Comparison of ENCODE assay signal across 37 cellular contexts in genomic region chrX:155865193-155865592, GRCh38.
"Had no signal": no experiment of that assay in that cellular context is flagged by ENCODE, and none has a peak within 500 bp of the region (broad histone marks: within the 10 kb centered on the region; RNA-seq: fewer than 3 reads in every experiment).

No MANE protein-coding gene starts in this region.

- H3K27ac Mint-ChIP-seq: activated B cell treated with CpG ODN at 0.5 μM for 24 hours; activated CD4-positive, alpha-beta memory T cell treated with anti-CD3 and anti-CD28 coated beads for 36 hours; activated CD4-positive, alpha-beta T cell treated with anti-CD3 and anti-CD28 coated beads, Interleukin-2, amount 10 ng/mL, durations not matched to agents 24 days and 14 days; activated CD8-positive, alpha-beta T cell treated with anti-CD3 and anti-CD28 coated beads for 36 hours; activated naive CD4-positive, alpha-beta T cell treated with anti-CD3 and anti-CD28 coated beads for 36 hours; activated naive CD4-positive, alpha-beta T cell treated with anti-CD3 and anti-CD28 coated beads, Interleukin-2, amount 50 U/mL, for 72 hours; activated naive CD8-positive, alpha-beta T cell treated with anti-CD3 and anti-CD28 coated beads for 36 hours; activated T-cell treated with anti-CD3 and anti-CD28 coated beads, Interleukin-2, amount 50 U/mL, for 72 hours; activated T-helper 1 cell treated with anti-CD3 and anti-CD28 coated beads, Interleukin-12 subunit alpha, Interleukin-12 subunit beta, Interleukin-2, Interleukin-4 antibody, amounts not matched to agents 30 ng/mL and 10 ng/mL and 1 ng/mL, durations not matched to agents 14 hours and 24 hours and 36 hours; activated T-helper 17 cell treated with anti-CD3 and anti-CD28 coated beads, Interleukin-2, amount 50 U/mL, for 72 hours; T-helper 1 cell treated with Interleukin-12 subunit alpha and Interleukin-12 subunit beta and Interleukin-4 antibody, amounts not matched to agents 30 μg/mL and 1 μg/mL, for 36 hours; T-helper 2 cell treated with Interferon-gamma antibody and Interleukin-4, amounts not matched to agents 5 μg/mL and 100 μg/mL, for 36 hours had no signal

- H3K27me3 ChIP-seq: adrenal gland, body of pancreas, brain microvascular endothelial cell, breast epithelium had no signal

- H3K4me3 Mint-ChIP-seq: activated B cell treated with CpG ODN at 0.5 μM for 24 hours; activated CD4-positive, alpha-beta memory T cell treated with anti-CD3 and anti-CD28 coated beads for 36 hours; activated CD4-positive, alpha-beta T cell treated with anti-CD3 and anti-CD28 coated beads, Interleukin-2, amount 10 ng/mL, durations not matched to agents 24 days and 14 days; activated CD8-positive, alpha-beta T cell treated with anti-CD3 and anti-CD28 coated beads for 36 hours; activated naive CD4-positive, alpha-beta T cell treated with anti-CD3 and anti-CD28 coated beads for 36 hours; activated naive CD8-positive, alpha-beta T cell treated with anti-CD3 and anti-CD28 coated beads for 36 hours; activated T-cell treated with anti-CD3 and anti-CD28 coated beads, Interleukin-2, amount 50 U/mL, for 4 hours; activated T-cell treated with anti-CD3 and anti-CD28 coated beads, Interleukin-2, amount 50 U/mL, for 72 hours; activated T-helper 1 cell treated with anti-CD3 and anti-CD28 coated beads, Interleukin-12 subunit alpha, Interleukin-12 subunit beta, Interleukin-2, Interleukin-4 antibody, amounts not matched to agents 30 ng/mL and 10 ng/mL and 1 ng/mL, durations not matched to agents 14 hours and 24 hours and 36 hours; activated T-helper 17 cell treated with anti-CD3 and anti-CD28 coated beads, Interleukin-2, amount 50 U/mL, for 72 hours; T-helper 1 cell treated with Interleukin-12 subunit alpha and Interleukin-12 subunit beta and Interleukin-4 antibody, amounts not matched to agents 30 μg/mL and 1 μg/mL, for 36 hours; T-helper 2 cell treated with Interferon-gamma antibody and Interleukin-4, amounts not matched to agents 5 μg/mL and 100 μg/mL, for 36 hours had no signal

- H3K36me3 Mint-ChIP-seq: activated naive CD8-positive, alpha-beta T cell treated with anti-CD3 and anti-CD28 coated beads for 36 hours had no signal

- H3K36me3 ChIP-seq: adrenal gland, brain microvascular endothelial cell, breast epithelium had no signal

- H3K4me1 ChIP-seq: adrenal gland, body of pancreas, breast epithelium had no signal

- H3K4me1 Mint-ChIP-seq: activated B cell treated with CpG ODN at 0.5 μM for 24 hours; activated naive CD8-positive, alpha-beta T cell treated with anti-CD3 and anti-CD28 coated beads for 36 hours; activated T-helper 17 cell treated with anti-CD3 and anti-CD28 coated beads, Interleukin-2, amount 50 U/mL, for 72 hours had no signal

- FAIRE-seq: astrocyte, TTC549 had no signal

- ATAC-seq: activated CD8-positive, alpha-beta T cell treated with anti-CD3 and anti-CD28 coated beads for 36 hours; activated naive CD4-positive, alpha-beta T cell treated with anti-CD3 and anti-CD28 coated beads, Interleukin-2, amount 50 U/mL, for 72 hours; activated T-cell treated with anti-CD3 and anti-CD28 coated beads, Interleukin-2, amount 50 U/mL, for 4 hours; activated T-cell treated with anti-CD3 and anti-CD28 coated beads, Interleukin-2, amount 50 U/mL, for 72 hours; activated T-helper 17 cell treated with anti-CD3 and anti-CD28 coated beads, Interleukin-2, amount 50 U/mL, for 72 hours; body of pancreas had no signal

- H3K27ac ChIP-seq: adrenal gland, body of pancreas, brain microvascular endothelial cell, breast epithelium, VCaP had no signal

- H3K4me3 ChIP-seq: adrenal gland, body of pancreas, breast epithelium had no signal

- H3K9me3 ChIP-seq: adrenal gland, body of pancreas, breast epithelium had no signal

- DNase-seq: activated B cell treated with CpG ODN at 0.5 μM for 24 hours; activated CD4-positive, alpha-beta memory T cell treated with anti-CD3 and anti-CD28 coated beads for 36 hours; activated CD4-positive, alpha-beta T cell treated with anti-CD3 and anti-CD28 coated beads for 4 hours; activated CD4-positive, alpha-beta T cell treated with anti-CD3 and anti-CD28 coated beads, Interleukin-2, amount 10 ng/mL, durations not matched to agents 24 days and 14 days; activated CD4-positive, alpha-beta T cell treated with anti-CD3 and anti-CD28 coated beads, Interleukin-2, amount 50 U/mL, for 1 hour; activated CD4-positive, alpha-beta T cell treated with anti-CD3 and anti-CD28 coated beads, Interleukin-2, amount 50 U/mL, for 4 hours; activated CD4-positive, CD25-positive, alpha-beta regulatory T cell treated with anti-CD3 and anti-CD28 coated beads, Interleukin-2, amount 50 U/mL, for 72 hours; activated CD8-positive, alpha-beta memory T cell treated with anti-CD3 and anti-CD28 coated beads, Interleukin-2, amount 50 U/mL, for 4 hours; activated CD8-positive, alpha-beta T cell treated with anti-CD3 and anti-CD28 coated beads for 36 hours; activated effector memory CD4-positive, alpha-beta T cell treated with anti-CD3 and anti-CD28 coated beads, Interleukin-2, amount 50 U/mL, for 16 hours; activated gamma-delta T cell treated with Interleukin-2 at 50 U/mL for 16 hours; activated naive CD4-positive, alpha-beta T cell; activated naive CD4-positive, alpha-beta T cell treated with anti-CD3 and anti-CD28 coated beads for 36 hours; activated naive CD4-positive, alpha-beta T cell treated with anti-CD3 and anti-CD28 coated beads, Interleukin-2, amount 50 U/mL, for 16 hours; activated naive CD8-positive, alpha-beta T cell treated with anti-CD3 and anti-CD28 coated beads for 36 hours; activated T-cell treated with anti-CD3 and anti-CD28 coated beads for 4 hours; activated T-cell treated with anti-CD3 and anti-CD28 coated beads, Interleukin-2, amount 50 U/mL, for 1 hour; activated T-cell treated with anti-CD3 and anti-CD28 coated beads, Interleukin-2, amount 50 U/mL, for 4 hours; activated T-cell treated with anti-CD3 and anti-CD28 coated beads, Interleukin-2, amount 50 U/mL, for 72 hours; adrenal gland; amniotic stem cell; aorta; body of pancreas; brain microvascular endothelial cell; central memory CD4-positive, alpha-beta T cell; T-helper 1 cell; T-helper 2 cell; T-helper 9 cell had no signal

- H3K27me3 Mint-ChIP-seq: activated B cell treated with CpG ODN at 0.5 μM for 24 hours; activated CD8-positive, alpha-beta T cell treated with anti-CD3 and anti-CD28 coated beads for 36 hours had no signal
